Comparison of ENCODE assay signal across 1 cellular context in the genomic region with DNA sequence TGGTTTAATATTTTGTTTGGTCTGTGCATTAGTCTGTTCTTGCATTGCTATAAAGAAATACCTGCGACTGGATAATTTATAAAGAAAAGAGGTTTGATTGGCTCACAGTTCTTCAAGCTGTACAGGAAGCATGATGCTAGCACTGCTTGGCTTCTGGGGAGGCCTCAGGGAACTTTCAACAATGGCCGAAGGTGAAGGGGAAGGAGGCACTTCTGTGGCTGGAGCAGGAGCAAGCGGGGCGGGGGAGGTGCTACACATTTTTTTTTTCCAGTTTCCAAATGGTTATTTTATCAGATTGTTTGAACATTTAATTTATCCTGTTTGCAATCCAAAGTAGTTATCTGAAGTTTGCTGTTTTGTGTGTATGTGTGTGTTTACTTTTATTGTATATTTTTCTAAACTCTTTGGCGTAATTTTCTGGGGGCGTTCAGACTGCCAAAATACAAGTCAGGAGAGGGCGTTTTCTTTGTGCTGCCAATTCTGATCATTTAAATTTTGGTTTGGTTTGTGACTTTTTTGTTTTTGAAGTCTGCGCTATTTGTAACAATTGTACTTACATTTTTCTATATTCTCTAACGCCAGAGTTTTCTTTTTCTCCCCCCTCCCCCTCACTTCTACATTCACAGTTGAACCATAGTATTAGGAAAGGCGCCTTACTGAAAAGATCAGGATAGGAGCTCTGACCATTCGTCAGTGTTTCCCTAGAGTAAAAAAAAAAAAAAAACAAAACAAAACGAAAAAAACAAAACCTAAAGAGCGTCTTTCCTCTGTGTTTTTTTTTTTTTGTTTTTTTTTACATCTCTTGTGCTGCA.
TF ChIP-seq lines count a peak whose summit lies in the region.

No MANE protein-coding gene starts in this region.

TF ChIP-seq in WTC11, 78 proteins besides CTCF, POLR2A, EP300 and RAD21 (continued from another document):
- TF ChIP-seq, protein P1, sequence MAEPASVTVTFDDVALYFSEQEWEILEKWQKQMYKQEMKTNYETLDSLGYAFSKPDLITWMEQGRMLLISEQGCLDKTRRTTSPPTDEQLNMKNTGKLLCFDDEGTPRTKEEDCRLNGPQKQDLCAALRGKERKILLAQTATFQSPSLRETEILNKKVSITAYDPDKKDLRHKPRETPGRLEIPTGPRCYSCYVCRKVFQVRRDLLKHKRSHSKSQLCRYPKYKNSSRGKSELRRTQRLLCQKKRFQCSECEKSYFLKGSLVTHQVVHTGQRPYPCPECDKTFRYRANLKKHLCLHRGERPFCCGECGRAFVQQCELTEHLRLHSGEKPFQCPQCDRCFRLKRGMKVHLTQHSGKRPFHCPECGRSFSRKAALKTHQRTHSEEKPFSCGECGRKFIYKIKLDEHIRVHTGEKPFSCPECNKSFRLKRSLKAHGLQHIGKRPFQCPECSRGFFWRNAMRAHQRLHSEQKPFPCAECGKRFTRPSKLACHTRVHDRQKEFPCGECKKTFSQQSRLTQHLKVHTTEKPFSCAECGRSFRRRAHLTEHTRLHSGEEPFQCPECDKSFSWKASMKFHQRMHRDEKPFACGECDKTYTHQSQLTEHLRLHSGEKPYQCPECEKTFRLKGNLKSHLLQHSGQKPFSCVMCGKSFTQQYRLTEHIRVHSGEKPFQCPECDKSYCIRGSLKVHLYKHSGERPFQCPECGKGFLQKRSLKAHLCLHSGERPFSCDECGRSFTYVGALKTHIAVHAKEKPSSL (CRISPR knock-in tag; conservative IDR thresholded peaks at IDR 0.05), result no peak
- no peak for TF ChIP-seq FOXJ3 (CRISPR knock-in tag; IDR thresholded peaks at IDR 0.05; ENCODE audit: borderline replicate concordance)
- TF ChIP-seq, protein P2, sequence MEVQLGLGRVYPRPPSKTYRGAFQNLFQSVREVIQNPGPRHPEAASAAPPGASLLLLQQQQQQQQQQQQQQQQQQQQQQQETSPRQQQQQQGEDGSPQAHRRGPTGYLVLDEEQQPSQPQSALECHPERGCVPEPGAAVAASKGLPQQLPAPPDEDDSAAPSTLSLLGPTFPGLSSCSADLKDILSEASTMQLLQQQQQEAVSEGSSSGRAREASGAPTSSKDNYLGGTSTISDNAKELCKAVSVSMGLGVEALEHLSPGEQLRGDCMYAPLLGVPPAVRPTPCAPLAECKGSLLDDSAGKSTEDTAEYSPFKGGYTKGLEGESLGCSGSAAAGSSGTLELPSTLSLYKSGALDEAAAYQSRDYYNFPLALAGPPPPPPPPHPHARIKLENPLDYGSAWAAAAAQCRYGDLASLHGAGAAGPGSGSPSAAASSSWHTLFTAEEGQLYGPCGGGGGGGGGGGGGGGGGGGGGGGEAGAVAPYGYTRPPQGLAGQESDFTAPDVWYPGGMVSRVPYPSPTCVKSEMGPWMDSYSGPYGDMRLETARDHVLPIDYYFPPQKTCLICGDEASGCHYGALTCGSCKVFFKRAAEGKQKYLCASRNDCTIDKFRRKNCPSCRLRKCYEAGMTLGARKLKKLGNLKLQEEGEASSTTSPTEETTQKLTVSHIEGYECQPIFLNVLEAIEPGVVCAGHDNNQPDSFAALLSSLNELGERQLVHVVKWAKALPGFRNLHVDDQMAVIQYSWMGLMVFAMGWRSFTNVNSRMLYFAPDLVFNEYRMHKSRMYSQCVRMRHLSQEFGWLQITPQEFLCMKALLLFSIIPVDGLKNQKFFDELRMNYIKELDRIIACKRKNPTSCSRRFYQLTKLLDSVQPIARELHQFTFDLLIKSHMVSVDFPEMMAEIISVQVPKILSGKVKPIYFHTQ (CRISPR knock-in tag; IDR thresholded peaks at IDR 0.05), result no peak
- TF ChIP-seq, protein P3, sequence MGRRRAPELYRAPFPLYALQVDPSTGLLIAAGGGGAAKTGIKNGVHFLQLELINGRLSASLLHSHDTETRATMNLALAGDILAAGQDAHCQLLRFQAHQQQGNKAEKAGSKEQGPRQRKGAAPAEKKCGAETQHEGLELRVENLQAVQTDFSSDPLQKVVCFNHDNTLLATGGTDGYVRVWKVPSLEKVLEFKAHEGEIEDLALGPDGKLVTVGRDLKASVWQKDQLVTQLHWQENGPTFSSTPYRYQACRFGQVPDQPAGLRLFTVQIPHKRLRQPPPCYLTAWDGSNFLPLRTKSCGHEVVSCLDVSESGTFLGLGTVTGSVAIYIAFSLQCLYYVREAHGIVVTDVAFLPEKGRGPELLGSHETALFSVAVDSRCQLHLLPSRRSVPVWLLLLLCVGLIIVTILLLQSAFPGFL (CRISPR knock-in tag; IDR thresholded peaks at IDR 0.05; ENCODE audit: borderline replicate concordance), result no peak
- no peak for TF ChIP-seq ZNF416 (CRISPR knock-in tag; IDR thresholded peaks at IDR 0.05)
- TF ChIP-seq, protein P4, sequence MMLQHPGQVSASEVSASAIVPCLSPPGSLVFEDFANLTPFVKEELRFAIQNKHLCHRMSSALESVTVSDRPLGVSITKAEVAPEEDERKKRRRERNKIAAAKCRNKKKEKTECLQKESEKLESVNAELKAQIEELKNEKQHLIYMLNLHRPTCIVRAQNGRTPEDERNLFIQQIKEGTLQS (CRISPR knock-in tag; conservative IDR thresholded peaks at IDR 0.05), result no peak
- TF ChIP-seq, protein P5, sequence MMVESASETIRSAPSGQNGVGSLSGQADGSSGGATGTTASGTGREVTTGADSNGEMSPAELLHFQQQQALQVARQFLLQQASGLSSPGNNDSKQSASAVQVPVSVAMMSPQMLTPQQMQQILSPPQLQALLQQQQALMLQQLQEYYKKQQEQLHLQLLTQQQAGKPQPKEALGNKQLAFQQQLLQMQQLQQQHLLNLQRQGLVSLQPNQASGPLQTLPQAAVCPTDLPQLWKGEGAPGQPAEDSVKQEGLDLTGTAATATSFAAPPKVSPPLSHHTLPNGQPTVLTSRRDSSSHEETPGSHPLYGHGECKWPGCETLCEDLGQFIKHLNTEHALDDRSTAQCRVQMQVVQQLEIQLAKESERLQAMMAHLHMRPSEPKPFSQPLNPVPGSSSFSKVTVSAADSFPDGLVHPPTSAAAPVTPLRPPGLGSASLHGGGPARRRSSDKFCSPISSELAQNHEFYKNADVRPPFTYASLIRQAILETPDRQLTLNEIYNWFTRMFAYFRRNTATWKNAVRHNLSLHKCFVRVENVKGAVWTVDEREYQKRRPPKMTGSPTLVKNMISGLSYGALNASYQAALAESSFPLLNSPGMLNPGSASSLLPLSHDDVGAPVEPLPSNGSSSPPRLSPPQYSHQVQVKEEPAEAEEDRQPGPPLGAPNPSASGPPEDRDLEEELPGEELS (CRISPR knock-in tag; IDR thresholded peaks at IDR 0.05), result no peak
- TF ChIP-seq, protein P6, sequence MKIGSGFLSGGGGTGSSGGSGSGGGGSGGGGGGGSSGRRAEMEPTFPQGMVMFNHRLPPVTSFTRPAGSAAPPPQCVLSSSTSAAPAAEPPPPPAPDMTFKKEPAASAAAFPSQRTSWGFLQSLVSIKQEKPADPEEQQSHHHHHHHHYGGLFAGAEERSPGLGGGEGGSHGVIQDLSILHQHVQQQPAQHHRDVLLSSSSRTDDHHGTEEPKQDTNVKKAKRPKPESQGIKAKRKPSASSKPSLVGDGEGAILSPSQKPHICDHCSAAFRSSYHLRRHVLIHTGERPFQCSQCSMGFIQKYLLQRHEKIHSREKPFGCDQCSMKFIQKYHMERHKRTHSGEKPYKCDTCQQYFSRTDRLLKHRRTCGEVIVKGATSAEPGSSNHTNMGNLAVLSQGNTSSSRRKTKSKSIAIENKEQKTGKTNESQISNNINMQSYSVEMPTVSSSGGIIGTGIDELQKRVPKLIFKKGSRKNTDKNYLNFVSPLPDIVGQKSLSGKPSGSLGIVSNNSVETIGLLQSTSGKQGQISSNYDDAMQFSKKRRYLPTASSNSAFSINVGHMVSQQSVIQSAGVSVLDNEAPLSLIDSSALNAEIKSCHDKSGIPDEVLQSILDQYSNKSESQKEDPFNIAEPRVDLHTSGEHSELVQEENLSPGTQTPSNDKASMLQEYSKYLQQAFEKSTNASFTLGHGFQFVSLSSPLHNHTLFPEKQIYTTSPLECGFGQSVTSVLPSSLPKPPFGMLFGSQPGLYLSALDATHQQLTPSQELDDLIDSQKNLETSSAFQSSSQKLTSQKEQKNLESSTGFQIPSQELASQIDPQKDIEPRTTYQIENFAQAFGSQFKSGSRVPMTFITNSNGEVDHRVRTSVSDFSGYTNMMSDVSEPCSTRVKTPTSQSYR (CRISPR knock-in tag; IDR thresholded peaks at IDR 0.05), result no peak
- TF ChIP-seq, protein P7, sequence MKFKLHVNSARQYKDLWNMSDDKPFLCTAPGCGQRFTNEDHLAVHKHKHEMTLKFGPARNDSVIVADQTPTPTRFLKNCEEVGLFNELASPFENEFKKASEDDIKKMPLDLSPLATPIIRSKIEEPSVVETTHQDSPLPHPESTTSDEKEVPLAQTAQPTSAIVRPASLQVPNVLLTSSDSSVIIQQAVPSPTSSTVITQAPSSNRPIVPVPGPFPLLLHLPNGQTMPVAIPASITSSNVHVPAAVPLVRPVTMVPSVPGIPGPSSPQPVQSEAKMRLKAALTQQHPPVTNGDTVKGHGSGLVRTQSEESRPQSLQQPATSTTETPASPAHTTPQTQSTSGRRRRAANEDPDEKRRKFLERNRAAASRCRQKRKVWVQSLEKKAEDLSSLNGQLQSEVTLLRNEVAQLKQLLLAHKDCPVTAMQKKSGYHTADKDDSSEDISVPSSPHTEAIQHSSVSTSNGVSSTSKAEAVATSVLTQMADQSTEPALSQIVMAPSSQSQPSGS (CRISPR knock-in tag; IDR thresholded peaks at IDR 0.05; ENCODE audit: borderline replicate concordance, low read depth), result no peak
- TF ChIP-seq, protein P8, sequence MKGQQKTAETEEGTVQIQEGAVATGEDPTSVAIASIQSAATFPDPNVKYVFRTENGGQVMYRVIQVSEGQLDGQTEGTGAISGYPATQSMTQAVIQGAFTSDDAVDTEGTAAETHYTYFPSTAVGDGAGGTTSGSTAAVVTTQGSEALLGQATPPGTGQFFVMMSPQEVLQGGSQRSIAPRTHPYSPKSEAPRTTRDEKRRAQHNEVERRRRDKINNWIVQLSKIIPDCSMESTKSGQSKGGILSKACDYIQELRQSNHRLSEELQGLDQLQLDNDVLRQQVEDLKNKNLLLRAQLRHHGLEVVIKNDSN (CRISPR knock-in tag; IDR thresholded peaks at IDR 0.05), result no peak
- no peak for TF ChIP-seq TEAD1 (CRISPR knock-in tag; IDR thresholded peaks at IDR 0.05)
- no peak for TF ChIP-seq ATF1 (CRISPR knock-in tag; IDR thresholded peaks at IDR 0.05)
- TF ChIP-seq ZNF396 (CRISPR knock-in tag; IDR thresholded peaks at IDR 0.05; ENCODE audit: borderline replicate concordance), result no peak
- TF ChIP-seq, protein P9, sequence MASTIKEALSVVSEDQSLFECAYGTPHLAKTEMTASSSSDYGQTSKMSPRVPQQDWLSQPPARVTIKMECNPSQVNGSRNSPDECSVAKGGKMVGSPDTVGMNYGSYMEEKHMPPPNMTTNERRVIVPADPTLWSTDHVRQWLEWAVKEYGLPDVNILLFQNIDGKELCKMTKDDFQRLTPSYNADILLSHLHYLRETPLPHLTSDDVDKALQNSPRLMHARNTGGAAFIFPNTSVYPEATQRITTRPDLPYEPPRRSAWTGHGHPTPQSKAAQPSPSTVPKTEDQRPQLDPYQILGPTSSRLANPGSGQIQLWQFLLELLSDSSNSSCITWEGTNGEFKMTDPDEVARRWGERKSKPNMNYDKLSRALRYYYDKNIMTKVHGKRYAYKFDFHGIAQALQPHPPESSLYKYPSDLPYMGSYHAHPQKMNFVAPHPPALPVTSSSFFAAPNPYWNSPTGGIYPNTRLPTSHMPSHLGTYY (CRISPR knock-in tag; IDR thresholded peaks at IDR 0.05), result no peak
